8 cellular contexts compared by ENCODE assay signal in the genomic region with DNA sequence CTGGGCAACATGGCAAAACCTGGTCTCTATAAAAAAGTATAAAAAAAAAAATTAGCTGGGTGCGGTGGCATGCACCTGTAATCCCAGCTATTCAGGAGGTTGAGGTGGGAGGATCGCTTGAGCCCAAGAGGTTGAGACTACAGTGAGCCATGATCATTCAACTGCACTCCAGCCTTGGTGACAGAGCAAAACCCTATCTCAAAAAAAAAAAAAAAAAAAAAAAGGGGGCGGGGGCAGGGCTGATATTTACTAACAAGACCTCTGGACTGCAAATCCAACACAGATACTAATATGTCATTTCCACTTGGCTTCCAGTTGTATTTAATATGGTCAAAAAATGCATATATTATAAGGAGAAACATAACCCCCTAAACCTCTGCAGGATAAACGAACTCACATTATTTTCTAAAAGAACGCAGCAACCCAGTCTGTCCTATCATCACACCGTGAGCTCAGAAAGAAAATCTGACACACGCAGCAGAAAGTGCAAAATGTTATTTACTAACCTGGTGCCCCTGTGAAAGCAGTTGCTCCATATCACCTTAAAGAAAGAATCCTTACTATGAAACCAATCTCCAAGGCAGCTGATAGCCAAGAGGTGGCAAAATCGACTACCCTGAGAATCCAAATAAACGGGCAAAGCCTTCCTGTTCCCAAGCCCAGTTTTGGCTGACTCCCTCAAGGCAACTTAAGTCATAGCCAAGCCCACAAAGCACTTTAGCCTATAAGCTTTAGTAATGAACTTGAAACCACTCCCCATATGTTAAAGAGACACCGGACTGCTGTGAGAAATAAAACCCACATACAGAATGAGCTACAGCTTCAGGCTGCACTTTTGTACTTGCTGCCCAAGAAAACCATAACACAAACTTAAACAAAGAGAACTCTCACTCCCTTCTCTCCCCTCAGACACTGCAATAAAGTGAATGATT. TPM values are rescaled to one million over a fixed set of nuclear protein-coding genes. Genes with fewer than 3 reads are reported as not detected.
DNase-seq lines count a peak whose midpoint lies in the region; ATAC-seq and TF ChIP-seq lines count a peak whose summit lies in the region.

No MANE protein-coding gene starts in this region.

- peaks cover 2% of the 10 kb centered on the region; the same call in 1 of the 2 replicates for H3K4me1 ChIP-seq in HEK293 (ENCODE audit: control insufficient read depth, insufficient read depth, low read length)
- H3K4me1 ChIP-seq in lower lobe of right lung = peaks cover 10% of the 10 kb centered on the region
- H3K4me1 ChIP-seq in upper lobe of right lung = peaks cover 5% of the 10 kb centered on the region

- no peaks in the 10 kb centered on the region for H3K27me3 Mint-ChIP-seq in dendritic cell treated with granulocyte-macrophage colony-stimulating factor and Interleukin-4, amounts not matched to agents 40 ng/mL and 50 ng/mL, for 4 days

- H3K27me3 ChIP-seq in lower lobe of right lung (ENCODE audit: low read depth) = no peaks in the 10 kb centered on the region
- no peaks in the 10 kb centered on the region for H3K27me3 ChIP-seq in upper lobe of right lung

- ATAC-seq in lower lobe of right lung (peak; percentile 85 to 94), upper lobe of right lung (peak; percentile 93)

- H3K9me3 ChIP-seq in HEK293 (ENCODE audit: control insufficient read depth, insufficient read depth, low read depth, low read length) (no peaks in the 10 kb centered on the region), lower lobe of right lung (no peaks in the 10 kb centered on the region), upper lobe of right lung (no peaks in the 10 kb centered on the region)

- no peak overlapping the region for H3K27ac ChIP-seq in HEK293 (ENCODE audit: extremely low read depth, low read depth, low read length)
- peak overlapping the region; percentile 59 for H3K27ac ChIP-seq in lower lobe of right lung
- no peak overlapping the region for H3K27ac ChIP-seq in upper lobe of right lung

- TF ChIP-seq CTCF in HEK293 (tag by site-specific recombination; IDR thresholded peaks at IDR 0.05) (no peak), lower lobe of right lung (IDR thresholded peaks at IDR 0.05) (no peak), upper lobe of right lung (IDR thresholded peaks at IDR 0.05) (no peak)

- CTCF ChIA-PET in HEK293 (lab: Yijun Ruan, JAX) = interaction anchor here (0.7 to 3.5 kb wide), 17 partner anchors 8 to 817 kb away, joined by 3 to 48 read pairs (median 5); no protein-coding TSS in a partner anchor

- no peaks in the 10 kb centered on the region for H3K36me3 ChIP-seq in HEK293 (ENCODE audit: control insufficient read depth in 2 of 2, insufficient read depth in 1 of 2, low read length in 2 of 2)
- H3K36me3 ChIP-seq in lower lobe of right lung = no peaks in the 10 kb centered on the region
- no peaks in the 10 kb centered on the region for H3K36me3 ChIP-seq in upper lobe of right lung

- intact Hi-C loops in dendritic cell treated with granulocyte-macrophage colony-stimulating factor and Interleukin-4, amounts not matched to agents 40 ng/mL and 50 ng/mL, for 4 days (cut with micrococcal nuclease) = loop anchor here (5.0 kb wide), 1 partner anchor 69 kb away; no protein-coding TSS in a partner anchor
- intact Hi-C loops in lower lobe of right lung (cut with DNase I) = no loop called here
- intact Hi-C loops in upper lobe of right lung (cut with DNase I) = no loop called here

- H3K36me3 Mint-ChIP-seq in dendritic cell treated with granulocyte-macrophage colony-stimulating factor and Interleukin-4, amounts not matched to agents 40 ng/mL and 50 ng/mL, for 4 days (ENCODE audit: low read depth) = no peaks in the 10 kb centered on the region

- H3K4me3 Mint-ChIP-seq in dendritic cell treated with granulocyte-macrophage colony-stimulating factor and Interleukin-4, amounts not matched to agents 40 ng/mL and 50 ng/mL, for 4 days = peak overlapping the region; percentile 30

- H3K9me3 Mint-ChIP-seq in dendritic cell treated with granulocyte-macrophage colony-stimulating factor and Interleukin-4, amounts not matched to agents 40 ng/mL and 50 ng/mL, for 4 days = no peaks in the 10 kb centered on the region

- peak overlapping the region; percentile 42 for H3K4me3 ChIP-seq in HEK293 (ENCODE audit: low read depth, low read length)
- H3K4me3 ChIP-seq in lower lobe of right lung = peak overlapping the region; percentile 43
- H3K4me3 ChIP-seq in upper lobe of right lung = peak overlapping the region; percentile 37

- DNase-seq in AG20443 (ENCODE audit: low spot score) (peak; percentile 76), NCI-H526 (lab: John Stamatoyannopoulos, UW) (peak; percentile 70 to 72), lower lobe of right lung (no peak), upper lobe of right lung (no peak), inferior parietal cortex (ENCODE audit: extremely low spot score) (no peak)
- DNase-seq in activated CD4-positive, alpha-beta T cell treated with anti-CD3 and anti-CD28 coated beads, Interleukin-2, amount 50 U/mL, for 1 hour = no peak

- no peak overlapping the region for H3K27ac Mint-ChIP-seq in dendritic cell treated with granulocyte-macrophage colony-stimulating factor and Interleukin-4, amounts not matched to agents 40 ng/mL and 50 ng/mL, for 4 days

- peaks cover 25% of the 10 kb centered on the region for H3K4me1 Mint-ChIP-seq in dendritic cell treated with granulocyte-macrophage colony-stimulating factor and Interleukin-4, amounts not matched to agents 40 ng/mL and 50 ng/mL, for 4 days (ENCODE audit: low read depth)

- POLR2A ChIA-PET in HEK293 (lab: Yijun Ruan, JAX) = interaction anchor here (1.3 kb wide), 1 partner anchor 39 kb away, joined by 4 read pairs; the partner anchor contains the start of gene PLD1

TF ChIP-seq in HEK293, 187 proteins besides CTCF, POLR2A, EP300 and RAD21 (continues in another document):
- TF ChIP-seq IKZF3 (tag by site-specific recombination; IDR thresholded peaks at IDR 0.05) (peak; percentile 51; the same call in 1 of the 2 replicates), KLF9 (tag by site-specific recombination; IDR thresholded peaks at IDR 0.05; ENCODE audit: low read depth) (peak; percentile 28; the same call in 1 of the 2 replicates), ZBTB17 (tag by site-specific recombination; IDR thresholded peaks at IDR 0.05) (peak; percentile 37; the same call in 1 of the 2 replicates), TRIM28 (IDR thresholded peaks at IDR 0.05; ENCODE audit: borderline replicate concordance, low read length) (peak; percentile 66; the same call in 1 of the 2 replicates), ZEB2 (tag by site-specific recombination; IDR thresholded peaks at IDR 0.05) (0 out of 2 replicates have a peak, but pooled peaks have one; percentile 37), WT1 (tag by site-specific recombination; IDR thresholded peaks at IDR 0.05) (peak; percentile 92), ZNF174 (tag by site-specific recombination; IDR thresholded peaks at IDR 0.05) (no peak), ZNF624 (tag by site-specific recombination; IDR thresholded peaks at IDR 0.05) (no peak), ZBTB8A (tag by site-specific recombination; IDR thresholded peaks at IDR 0.05) (peak; percentile 55), ZNF175 (tag by site-specific recombination; IDR thresholded peaks at IDR 0.05) (no peak), ZNF600 (tag by site-specific recombination; IDR thresholded peaks at IDR 0.05) (0 out of 2 replicates have a peak, but pooled peaks have one; percentile 30)
- TF ChIP-seq, protein P1, sequence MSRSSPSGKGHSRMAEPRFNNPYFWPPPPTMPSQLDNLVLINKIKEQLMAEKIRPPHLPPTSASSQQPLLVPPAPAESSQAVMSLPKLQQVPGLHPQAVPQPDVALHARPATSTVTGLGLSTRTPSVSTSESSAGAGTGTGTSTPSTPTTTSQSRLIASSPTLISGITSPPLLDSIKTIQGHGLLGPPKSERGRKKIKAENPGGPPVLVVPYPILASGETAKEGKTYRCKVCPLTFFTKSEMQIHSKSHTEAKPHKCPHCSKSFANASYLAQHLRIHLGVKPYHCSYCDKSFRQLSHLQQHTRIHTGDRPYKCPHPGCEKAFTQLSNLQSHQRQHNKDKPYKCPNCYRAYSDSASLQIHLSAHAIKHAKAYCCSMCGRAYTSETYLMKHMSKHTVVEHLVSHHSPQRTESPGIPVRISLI (tag by site-specific recombination; IDR thresholded peaks at IDR 0.05) = peak; percentile 89
- TF ChIP-seq, protein P2, sequence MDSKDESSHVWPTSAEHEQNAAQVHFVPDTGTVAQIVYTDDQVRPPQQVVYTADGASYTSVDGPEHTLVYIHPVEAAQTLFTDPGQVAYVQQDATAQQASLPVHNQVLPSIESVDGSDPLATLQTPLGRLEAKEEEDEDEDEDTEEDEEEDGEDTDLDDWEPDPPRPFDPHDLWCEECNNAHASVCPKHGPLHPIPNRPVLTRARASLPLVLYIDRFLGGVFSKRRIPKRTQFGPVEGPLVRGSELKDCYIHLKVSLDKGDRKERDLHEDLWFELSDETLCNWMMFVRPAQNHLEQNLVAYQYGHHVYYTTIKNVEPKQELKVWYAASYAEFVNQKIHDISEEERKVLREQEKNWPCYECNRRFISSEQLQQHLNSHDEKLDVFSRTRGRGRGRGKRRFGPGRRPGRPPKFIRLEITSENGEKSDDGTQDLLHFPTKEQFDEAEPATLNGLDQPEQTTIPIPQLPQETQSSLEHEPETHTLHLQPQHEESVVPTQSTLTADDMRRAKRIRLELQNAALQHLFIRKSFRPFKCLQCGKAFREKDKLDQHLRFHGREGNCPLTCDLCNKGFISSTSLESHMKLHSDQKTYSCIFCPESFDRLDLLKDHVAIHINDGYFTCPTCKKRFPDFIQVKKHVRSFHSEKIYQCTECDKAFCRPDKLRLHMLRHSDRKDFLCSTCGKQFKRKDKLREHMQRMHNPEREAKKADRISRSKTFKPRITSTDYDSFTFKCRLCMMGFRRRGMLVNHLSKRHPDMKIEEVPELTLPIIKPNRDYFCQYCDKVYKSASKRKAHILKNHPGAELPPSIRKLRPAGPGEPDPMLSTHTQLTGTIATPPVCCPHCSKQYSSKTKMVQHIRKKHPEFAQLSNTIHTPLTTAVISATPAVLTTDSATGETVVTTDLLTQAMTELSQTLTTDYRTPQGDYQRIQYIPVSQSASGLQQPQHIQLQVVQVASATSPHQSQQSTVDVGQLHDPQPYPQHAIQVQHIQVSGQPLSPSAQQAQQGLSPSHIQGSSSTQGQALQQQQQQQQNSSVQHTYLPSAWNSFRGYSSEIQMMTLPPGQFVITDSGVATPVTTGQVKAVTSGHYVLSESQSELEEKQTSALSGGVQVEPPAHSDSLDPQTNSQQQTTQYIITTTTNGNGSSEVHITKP (tag by site-specific recombination; IDR thresholded peaks at IDR 0.05) = 0 out of 2 replicates have a peak, but pooled peaks have one; percentile 10

RNA-seq across cellular contexts. Expression of gene PLD1, which starts 39.3 kb away (rescaled TPM):
- total RNA-seq in lower lobe of right lung = 27.7 TPM
- total RNA-seq in upper lobe of right lung = 25.4 TPM

Comparison
In these comparisons a context has a peak if more than half of its experiments do, and no peak if none do; other contexts are left out.
1. DNase-seq: peak in AG20443 (single experiment) and NCI-H526 (2 of 2); none in lower lobe of right lung (single experiment), upper lobe of right lung (single experiment), inferior parietal cortex (single experiment) and activated CD4-positive, alpha-beta T cell treated with anti-CD3 and anti-CD28 coated beads, Interleukin-2, amount 50 U/mL, for 1 hour (single experiment).
2. Peak in every context shown above with its lines, with median percentiles within 50 percentile points of each other: H3K4me3 ChIP-seq.